18 cellular contexts compared by ENCODE assay signal in genomic region chr20:8139899-8140298, GRCh38. TPM values are rescaled to one million over a fixed set of nuclear protein-coding genes. Genes with fewer than 3 reads are reported as not detected.
DNase-seq lines count a peak whose midpoint lies in the region; ATAC-seq, FAIRE-seq and TF ChIP-seq lines count a peak whose summit lies in the region.
"Had no signal": no experiment of that assay in that cellular context is flagged by ENCODE, and none has a peak within 500 bp of the region (broad histone marks: within the 10 kb centered on the region; RNA-seq: fewer than 3 reads in every experiment).

No MANE protein-coding gene starts in this region.

- H3F3A ChIP-seq in GM23338 (replicated peaks; ENCODE audit: low read depth), result no peaks in the 10 kb centered on the region

- intact Hi-C loops in pancreas (cut with DNase I), result loop anchor here in 2 of 3 donors (10.0 kb wide), 2 partner anchors 255 to 565 kb away; no protein-coding TSS in a partner anchor

- 0 out of 2 replicates have a peak, but pooled peaks cover 9% of the 10 kb centered on the region for H3K9me2 ChIP-seq in GM23338 (ENCODE audit: insufficient read depth)

- no peaks in the 10 kb centered on the region for H3K79me2 ChIP-seq in GM23338 (replicated peaks; ENCODE audit: insufficient read depth)

- H3K27ac ChIP-seq in GM23338 (ENCODE audit: low read depth) (no peak overlapping the region), pancreas (no peak overlapping the region)
- H3K27ac ChIP-seq: BLaER1 treated with 17β-estradiol and CSF1 and Interleukin-3, amounts not matched to agents 10 nM and 100 nM had no signal

- WGBS in pancreas, 2 donors, result 70 to 75% methylated on average over 2 of the region's 2 CpGs

- H3K36me3 Mint-ChIP-seq in GM23338 (ENCODE audit: low read depth) (no peaks in the 10 kb centered on the region), WTC11 (no peaks in the 10 kb centered on the region)
- H3K36me3 Mint-ChIP-seq: CD8-positive, alpha-beta T cell; IgD-negative memory B cell had no signal

- FAIRE-seq in pancreas (lab: Jason Lieb, UNC), result no peak
- FAIRE-seq: G401.6, GM12891, HepG2 had no signal

- H2AFZ ChIP-seq in GM23338, result no peak overlapping the region

- ATAC-seq in GM23338 (peak; percentile 59), WTC11 (peak; percentile 56; the same call in 1 of the 2 replicates), pancreas (no peak), GM18909 (IDR thresholded peaks at IDR 0.05; ENCODE audit: poor library complexity, unreplicated experiment) (no peak), HG02571 (IDR thresholded peaks at IDR 0.05; ENCODE audit: unreplicated experiment) (no peak)
- ATAC-seq: CD8-positive, alpha-beta T cell; HepG2 had no signal

- no peaks in the 10 kb centered on the region for H3K9me3 ChIP-seq in pancreas
- H3K9me3 ChIP-seq: BLaER1 treated with 17β-estradiol and CSF1 and Interleukin-3, amounts not matched to agents 10 nM and 100 nM had no signal

- peaks cover 5% of the 10 kb centered on the region; the same call in 1 of the 2 replicates for H3K4me1 ChIP-seq in GM23338 (ENCODE audit: insufficient read depth)
- H3K4me1 ChIP-seq in pancreas, result no peaks in the 10 kb centered on the region

- no peak overlapping the region for H3K4me2 ChIP-seq in GM23338
- H3K4me2 ChIP-seq: BLaER1 treated with 17β-estradiol and CSF1 and Interleukin-3, amounts not matched to agents 10 nM and 100 nM had no signal

- POLR2A ChIA-PET in WTC11 (lab: Charles Lee), result no interaction called here

- peak; percentile 8 for DNase-seq in COR-L47 (lab: John Stamatoyannopoulos, UW)
- no peak for DNase-seq in GM23338 (ENCODE audit: low spot score)
- no peak for DNase-seq in WTC11 (ENCODE audit: low spot score)
- DNase-seq in iPS-NIHi11 (ENCODE audit: low spot score), result peak; percentile 15
- no peak for DNase-seq in pancreas
- DNase-seq: CD8-positive, alpha-beta T cell; DMS 273 treated with DMSO at 0.1 percent for 48 hours; DMS53; GOT3; H7 had no signal

- H3K36me3 ChIP-seq in GM23338 (ENCODE audit: insufficient read depth) (no peaks in the 10 kb centered on the region), pancreas (no peaks in the 10 kb centered on the region)

- H3K4me1 Mint-ChIP-seq in GM23338 (peaks cover 9% of the 10 kb centered on the region), WTC11 (peaks cover 17% of the 10 kb centered on the region)
- H3K4me1 Mint-ChIP-seq: B cell had no signal

- TF ChIP-seq CTCF in GM23338 (conservative IDR thresholded peaks at IDR 0.05; ENCODE audit: low read depth in 2 of 2) (no peak), WTC11 (IDR thresholded peaks at IDR 0.05) (no peak), pancreas (IDR thresholded peaks at IDR 0.05) (no peak)

- H3K4me3 Mint-ChIP-seq in GM23338 (no peak overlapping the region), WTC11 (no peak overlapping the region)
- H3K4me3 Mint-ChIP-seq: B cell; CD8-positive, alpha-beta T cell; IgD-negative memory B cell had no signal

- H3K27me3 ChIP-seq in GM23338 (ENCODE audit: insufficient read depth), result peaks cover 2% of the 10 kb centered on the region; the same call in 1 of the 2 replicates
- no peaks in the 10 kb centered on the region for H3K27me3 ChIP-seq in pancreas

- H3K27me3 Mint-ChIP-seq in GM23338 (ENCODE audit: insufficient read depth, low read depth, poor library complexity), result peaks cover 1% of the 10 kb centered on the region
- H3K27me3 Mint-ChIP-seq in WTC11 (ENCODE audit: low read depth), result no peaks in the 10 kb centered on the region; the same call in 1 of the 2 replicates

- no peak overlapping the region for H3K4me3 ChIP-seq in GM23338
- H3K4me3 ChIP-seq in pancreas, result no peak overlapping the region
- H3K4me3 ChIP-seq: BLaER1 treated with 17β-estradiol and CSF1 and Interleukin-3, amounts not matched to agents 10 nM and 100 nM had no signal

- no peaks in the 10 kb centered on the region for H4K20me1 ChIP-seq in GM23338 (replicated peaks; ENCODE audit: insufficient read depth)

- no peak overlapping the region for H3K27ac Mint-ChIP-seq in GM23338
- H3K27ac Mint-ChIP-seq in WTC11, result no peak overlapping the region
- H3K27ac Mint-ChIP-seq: B cell; CD8-positive, alpha-beta T cell; IgD-negative memory B cell had no signal

- CTCF ChIA-PET in WTC11 (lab: Charles Lee), result no interaction called here

- H3K9me3 Mint-ChIP-seq in GM23338 (no peaks in the 10 kb centered on the region), WTC11 (no peaks in the 10 kb centered on the region)
- H3K9me3 Mint-ChIP-seq: CD8-positive, alpha-beta T cell; IgD-negative memory B cell had no signal

TF ChIP-seq in GM23338, 12 proteins besides CTCF, POLR2A, EP300 and RAD21 (continues in another document):
- TF ChIP-seq REST (IDR thresholded peaks at IDR 0.05; ENCODE audit: unreplicated experiment), result no peak
- TF ChIP-seq EZH2phosphoT487 (IDR thresholded peaks at IDR 0.05; ENCODE audit: unreplicated experiment), result no peak
- no peak for TF ChIP-seq JUNB (IDR thresholded peaks at IDR 0.05; ENCODE audit: unreplicated experiment)
- TF ChIP-seq CREB1 (CRISPR knock-in tag; IDR thresholded peaks at IDR 0.05; ENCODE audit: low read depth), result no peak
- no peak for TF ChIP-seq POLR2AphosphoS5 (IDR thresholded peaks at IDR 0.05; ENCODE audit: low read depth)
- no peak for TF ChIP-seq STAT1 (IDR thresholded peaks at IDR 0.05; ENCODE audit: unreplicated experiment)
- no peak for TF ChIP-seq ZNF331 (CRISPR knock-in tag; IDR thresholded peaks at IDR 0.05; ENCODE audit: low read depth)
- no peak for TF ChIP-seq ZNF114 (CRISPR knock-in tag; IDR thresholded peaks at IDR 0.05)

TF ChIP-seq in WTC11, 78 proteins besides CTCF, POLR2A, EP300 and RAD21 (continues in another document):
- TF ChIP-seq ARID4B (CRISPR knock-in tag; IDR thresholded peaks at IDR 0.05; ENCODE audit: borderline replicate concordance), result no peak
- TF ChIP-seq ERG (CRISPR knock-in tag; IDR thresholded peaks at IDR 0.05), result no peak
- no peak for TF ChIP-seq FOXK1 (CRISPR knock-in tag; IDR thresholded peaks at IDR 0.05)
- TF ChIP-seq ZNF281 (CRISPR knock-in tag; IDR thresholded peaks at IDR 0.05), result no peak

RNA-seq across cellular contexts. Expression of gene PLCB1, which starts 7.8 kb away (rescaled TPM):
- total RNA-seq in GM23338 (2014; rRNA removed; shearing (Covaris generic)), result 20.6 and 20.7 TPM in 2 replicates
- 10.0 and 14.9 TPM in 2 replicates for polyA plus RNA-seq in GM23338 (2016; fragmentation: Nextera tagmentation; extraction: Ambion mirVana)
- 11.3 to 18.5 TPM (median 17.5 TPM) in 3 replicates for total RNA-seq in WTC11 (2021)
- 10 to 100 TPM; 12.8 to 18.7 (median 14.6) TPM for total RNA-seq in pancreas
- polyA plus RNA-seq in pancreas, result 1 to 10 TPM; 4.5 to 5.4 TPM

Comparison
In these comparisons a context has a peak if more than half of its experiments do, and no peak if none do; other contexts are left out.
1. DNase-seq: peak in COR-L47 (single experiment) and iPS-NIHi11 (single experiment); none in GM23338 (single experiment), WTC11 (single experiment) and pancreas (0 of 6).
2. ATAC-seq: peak in GM23338 (single experiment) and WTC11 (single experiment); none in pancreas (0 of 4), GM18909 (single experiment) and HG02571 (single experiment).